ENCODE assay signal across 24 cellular contexts in genomic region chr7:15914611-15915010, GRCh38.
"Had no signal": no experiment of that assay in that cellular context is flagged by ENCODE, and none has a peak within 500 bp of the region (broad histone marks: within the 10 kb centered on the region; RNA-seq: fewer than 3 reads in every experiment).

No MANE protein-coding gene starts in this region.

- DNase-seq: effector CD8-positive, alpha-beta T cell; effector memory CD8-positive, alpha-beta T cell; endodermal cell; foreskin keratinocyte; heart left ventricle; hypothalamus; immature natural killer cell; islet precursor cell; kidney; kidney glomerular epithelial cell; left colon; left lung; left ventricle myocardium superior; lower lobe of right lung; mesendoderm; midbrain; naive thymus-derived CD4-positive, alpha-beta T cell had no signal

- H3K27me3 ChIP-seq: esophagus muscularis mucosa, foreskin keratinocyte, gastroesophageal sphincter, heart left ventricle, hepatocyte, left lung had no signal

- H3K36me3 ChIP-seq: esophagus muscularis mucosa, gastroesophageal sphincter, heart left ventricle, left lung, lower lobe of right lung had no signal

- ATAC-seq: effector memory CD8-positive, alpha-beta T cell; foreskin keratinocyte; gastroesophageal sphincter; heart left ventricle; left colon; left lung; left ventricle myocardium superior; lower lobe of right lung; naive thymus-derived CD4-positive, alpha-beta T cell had no signal

- H3K4me3 ChIP-seq: coronary artery, esophagus muscularis mucosa, gastroesophageal sphincter, heart left ventricle, hepatocyte, left lung, lower lobe of right lung had no signal

- H3K4me2 ChIP-seq: hepatocyte had no signal

- H3K79me2 ChIP-seq: hepatocyte had no signal

- H3K27ac ChIP-seq: coronary artery, esophagus muscularis mucosa, foreskin keratinocyte, gastroesophageal sphincter, heart left ventricle, hepatocyte, left lung, lower lobe of right lung had no signal

- FAIRE-seq: colon, endometrium, frontal cortex, kidney had no signal

- H3K4me1 ChIP-seq: foreskin keratinocyte, heart left ventricle, left lung, lower lobe of right lung had no signal

- H2AFZ ChIP-seq: hepatocyte had no signal

- H3K9me3 ChIP-seq: esophagus muscularis mucosa, gastroesophageal sphincter, heart left ventricle, left lung, lower lobe of right lung had no signal
